Comparison of ENCODE assay signal across 32 cellular contexts in the genomic region with DNA sequence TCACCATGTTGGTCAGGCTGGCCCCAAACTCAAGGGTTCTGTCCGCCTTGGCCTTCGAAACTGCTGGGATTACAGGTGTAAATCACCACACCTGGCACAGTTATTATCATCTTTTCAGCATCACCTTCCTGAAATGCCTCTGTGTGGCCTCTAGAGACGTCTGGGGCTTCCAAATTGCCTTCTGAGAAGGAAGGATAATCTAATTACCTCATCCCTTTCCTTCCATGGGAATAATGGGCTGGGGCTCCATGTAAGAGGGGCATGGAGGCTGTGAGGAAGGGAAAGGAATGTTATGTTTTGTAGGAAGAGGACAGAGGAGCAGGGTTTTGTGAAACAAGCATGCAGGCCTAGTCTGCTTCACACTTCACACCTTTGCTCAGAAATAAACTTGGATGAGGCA.
"Had no signal": no experiment of that assay in that cellular context is flagged by ENCODE, and none has a peak within 500 bp of the region (broad histone marks: within the 10 kb centered on the region; RNA-seq: fewer than 3 reads in every experiment).

No MANE protein-coding gene starts in this region.

- H3K4me1 Mint-ChIP-seq: activated B cell treated with CpG ODN at 0.5 μM for 24 hours; activated naive CD4-positive, alpha-beta T cell treated with anti-CD3 and anti-CD28 coated beads, Interleukin-2, amount 10 ng/mL, durations not matched to agents 7 days and 5 days; activated naive CD8-positive, alpha-beta T cell treated with anti-CD3 and anti-CD28 coated beads, Interleukin-2, amount 50 U/mL, for 24 hours; brain had no signal

- H3K4me3 Mint-ChIP-seq: activated B cell treated with CpG ODN at 0.5 μM for 24 hours; activated CD4-positive, alpha-beta memory T cell treated with anti-CD3 and anti-CD28 coated beads for 36 hours; activated naive CD4-positive, alpha-beta T cell treated with anti-CD3 and anti-CD28 coated beads, Interleukin-2, amount 10 ng/mL, durations not matched to agents 7 days and 5 days; activated naive CD8-positive, alpha-beta T cell; activated naive CD8-positive, alpha-beta T cell treated with anti-CD3 and anti-CD28 coated beads, Interleukin-2, amount 50 U/mL, for 24 hours; brain had no signal

- H3K27ac Mint-ChIP-seq: activated B cell treated with CpG ODN at 0.5 μM for 24 hours; activated CD4-positive, alpha-beta memory T cell treated with anti-CD3 and anti-CD28 coated beads for 36 hours; activated naive CD4-positive, alpha-beta T cell treated with anti-CD3 and anti-CD28 coated beads, Interleukin-2, amount 10 ng/mL, durations not matched to agents 7 days and 5 days; activated naive CD8-positive, alpha-beta T cell; activated naive CD8-positive, alpha-beta T cell treated with anti-CD3 and anti-CD28 coated beads, Interleukin-2, amount 50 U/mL, for 24 hours; brain had no signal

- H3K27me3 Mint-ChIP-seq: activated CD4-positive, alpha-beta memory T cell treated with anti-CD3 and anti-CD28 coated beads for 36 hours; activated naive CD8-positive, alpha-beta T cell; brain had no signal

- H3K36me3 Mint-ChIP-seq: activated CD4-positive, alpha-beta memory T cell treated with anti-CD3 and anti-CD28 coated beads for 36 hours; activated naive CD4-positive, alpha-beta T cell treated with anti-CD3 and anti-CD28 coated beads, Interleukin-2, amount 10 ng/mL, durations not matched to agents 7 days and 5 days; activated naive CD8-positive, alpha-beta T cell had no signal

- H3K9me3 Mint-ChIP-seq: activated B cell treated with CpG ODN at 0.5 μM for 24 hours; activated CD4-positive, alpha-beta memory T cell treated with anti-CD3 and anti-CD28 coated beads for 36 hours; activated naive CD4-positive, alpha-beta T cell treated with anti-CD3 and anti-CD28 coated beads, Interleukin-2, amount 10 ng/mL, durations not matched to agents 7 days and 5 days; activated naive CD8-positive, alpha-beta T cell treated with anti-CD3 and anti-CD28 coated beads, Interleukin-2, amount 50 U/mL, for 24 hours had no signal

- DNase-seq: activated B cell treated with CpG ODN at 0.5 μM for 24 hours; activated CD4-positive, alpha-beta memory T cell treated with anti-CD3 and anti-CD28 coated beads for 36 hours; activated CD4-positive, alpha-beta T cell treated with anti-CD3 and anti-CD28 coated beads for 4 hours; activated CD4-positive, alpha-beta T cell treated with anti-CD3 and anti-CD28 coated beads, Interleukin-2, amount 50 U/mL, for 1 hour; activated CD4-positive, CD25-positive, alpha-beta regulatory T cell treated with anti-CD3 and anti-CD28 coated beads, Interleukin-2, amount 50 U/mL, for 72 hours; activated CD8-positive, alpha-beta memory T cell treated with anti-CD3 and anti-CD28 coated beads, Interleukin-2, amount 50 U/mL, for 4 hours; activated effector memory CD4-positive, alpha-beta T cell treated with Interleukin-2 at 50 U/mL for 16 hours; activated naive CD4-positive, alpha-beta T cell treated with anti-CD3 and anti-CD28 coated beads, Interleukin-2, amount 10 ng/mL, durations not matched to agents 7 days and 5 days; activated naive CD8-positive, alpha-beta T cell treated with anti-CD3 and anti-CD28 coated beads, Interleukin-2, amount 50 U/mL, for 24 hours; activated T-cell treated with anti-CD3 and anti-CD28 coated beads for 4 hours; activated T-cell treated with anti-CD3 and anti-CD28 coated beads, Interleukin-2, amount 50 U/mL, for 48 hours; anterior cingulate cortex; caudate nucleus; cerebellar nuclear complex; MM.1S; MV-4-11; NCI-H1092; NCI-H1436 treated with DMSO at 0.1 percent for 48 hours; NCI-H1694 treated with DMSO at 0.1 percent for 48 hours; NCI-H2029; NCI-H345; NCI-H524 treated with DMSO at 0.1 percent for 48 hours; NCI-H774; RPMI8226; SHP77 treated with DMSO at 0.1 percent for 48 hours; SW 1271; T-helper 1 cell; T-helper 2 cell; T-helper 9 cell had no signal

- ATAC-seq: activated naive CD8-positive, alpha-beta T cell treated with anti-CD3 and anti-CD28 coated beads, Interleukin-2, amount 50 U/mL, for 24 hours; Panc1 had no signal
